26 cellular contexts compared by ENCODE assay signal in genomic region chr6:116388924-116389323, GRCh38. TPM values are rescaled to one million over a fixed set of nuclear protein-coding genes. Genes with fewer than 3 reads are reported as not detected.
DNase-seq lines count a peak whose midpoint lies in the region; ATAC-seq and TF ChIP-seq lines count a peak whose summit lies in the region.
"Had no signal": no experiment of that assay in that cellular context is flagged by ENCODE, and none has a peak within 500 bp of the region (broad histone marks: within the 10 kb centered on the region; RNA-seq: fewer than 3 reads in every experiment).

No MANE protein-coding gene starts in this region.

- peaks cover 73% of the 10 kb centered on the region for H3K4me1 Mint-ChIP-seq in dendritic cell treated with granulocyte-macrophage colony-stimulating factor and Interleukin-4, amounts not matched to agents 40 ng/mL and 50 ng/mL, for 4 days (ENCODE audit: low read depth)

- DNase-seq in GM12865 (ENCODE audit: low read depth) = peak; percentile 35
- no peak for DNase-seq in smooth muscle cell (lab: John Stamatoyannopoulos, UW; ENCODE audit: unreplicated experiment)
- DNase-seq in medulla oblongata (ENCODE audit: extremely low spot score) = no peak
- DNase-seq in NCI-H1092 treated with DMSO at 0.1 percent for 48 hours (lab: John Stamatoyannopoulos, UW) = no peak
- DNase-seq in esophagus muscularis mucosa (ENCODE audit: extremely low spot score) = no peak
- DNase-seq: activated CD4-positive, alpha-beta T cell treated with anti-CD3 and anti-CD28 coated beads, Interleukin-2, amount 50 U/mL, for 4 hours; COR-L47; dorsolateral prefrontal cortex; foreskin fibroblast; hypothalamus; islet precursor cell; KG1; mesendoderm; NCI-H1930; NCI-H226; nephron progenitor cell; posterior cingulate gyrus; stimulated activated CD4-positive, alpha-beta T cell treated with anti-CD3 and anti-CD28 coated beads, Interleukin-2, amount 100 ng/mL, for 24 hours; WERI-Rb-1 had no signal

- H3K36me3 Mint-ChIP-seq in dendritic cell treated with granulocyte-macrophage colony-stimulating factor and Interleukin-4, amounts not matched to agents 40 ng/mL and 50 ng/mL, for 4 days (ENCODE audit: low read depth) = peaks cover 39% of the 10 kb centered on the region

- no peaks in the 10 kb centered on the region for H3K36me3 ChIP-seq in smooth muscle cell (ENCODE audit: low read depth)
- no peaks in the 10 kb centered on the region for H3K36me3 ChIP-seq in esophagus muscularis mucosa
- H3K36me3 ChIP-seq: SJSA1, WERI-Rb-1 had no signal

- H3K4me1 ChIP-seq in smooth muscle cell (ENCODE audit: low read depth) = peaks cover 17% of the 10 kb centered on the region
- H3K4me1 ChIP-seq in esophagus muscularis mucosa = peaks cover 2 to 53% (median 41%) of the 10 kb centered on the region in 4 donors

- peak overlapping the region; percentile 17 for H3K4me3 ChIP-seq in GM12865 (ENCODE audit: low read depth, low read length)
- no peak overlapping the region for H3K4me3 ChIP-seq in smooth muscle cell
- H3K4me3 ChIP-seq in esophagus muscularis mucosa = no peak overlapping the region
- H3K4me3 ChIP-seq: dorsolateral prefrontal cortex, SJSA1 had no signal

- TF ChIP-seq POLR2A in esophagus muscularis mucosa (IDR thresholded peaks at IDR 0.05; ENCODE audit: low read depth) = no peak

- H4K20me1 ChIP-seq in smooth muscle cell (ENCODE audit: low read depth) = peaks cover 44% of the 10 kb centered on the region

- H3K27ac Mint-ChIP-seq in dendritic cell treated with granulocyte-macrophage colony-stimulating factor and Interleukin-4, amounts not matched to agents 40 ng/mL and 50 ng/mL, for 4 days = peak overlapping the region; percentile 86
- H3K27ac Mint-ChIP-seq: nephron progenitor cell; stimulated activated naive CD8-positive, alpha-beta T cell treated with anti-CD3 and anti-CD28 coated beads, Interleukin-15, Interleukin-2, amounts not matched to agents 100 ng/mL and 50 ng/mL, for 24 hours; type B pancreatic cell had no signal

- H2AFZ ChIP-seq in smooth muscle cell (ENCODE audit: low read depth) = no peak overlapping the region

- TF ChIP-seq EP300 in esophagus muscularis mucosa (IDR thresholded peaks at IDR 0.05) = no peak

- no peaks in the 10 kb centered on the region for H3K9me3 Mint-ChIP-seq in dendritic cell treated with granulocyte-macrophage colony-stimulating factor and Interleukin-4, amounts not matched to agents 40 ng/mL and 50 ng/mL, for 4 days
- H3K9me3 Mint-ChIP-seq: nephron progenitor cell; stimulated activated naive CD8-positive, alpha-beta T cell treated with anti-CD3 and anti-CD28 coated beads, Interleukin-15, Interleukin-2, amounts not matched to agents 100 ng/mL and 50 ng/mL, for 24 hours; type B pancreatic cell had no signal

- no peak overlapping the region for H3K4me3 Mint-ChIP-seq in dendritic cell treated with granulocyte-macrophage colony-stimulating factor and Interleukin-4, amounts not matched to agents 40 ng/mL and 50 ng/mL, for 4 days
- H3K4me3 Mint-ChIP-seq: nephron progenitor cell; stimulated activated naive CD8-positive, alpha-beta T cell treated with anti-CD3 and anti-CD28 coated beads, Interleukin-15, Interleukin-2, amounts not matched to agents 100 ng/mL and 50 ng/mL, for 24 hours; type B pancreatic cell had no signal

- H3K27me3 ChIP-seq in smooth muscle cell (ENCODE audit: low read depth) = no peaks in the 10 kb centered on the region
- no peaks in the 10 kb centered on the region for H3K27me3 ChIP-seq in esophagus muscularis mucosa
- H3K27me3 ChIP-seq: dorsolateral prefrontal cortex, SJSA1 had no signal

- H3K27ac ChIP-seq in smooth muscle cell (ENCODE audit: low read depth) (peak overlapping the region; percentile 93), esophagus muscularis mucosa (replicated peaks in 1 of 4) (no peak overlapping the region)
- H3K27ac ChIP-seq: dorsolateral prefrontal cortex, SJSA1, WERI-Rb-1 had no signal

- peaks cover 81% of the 10 kb centered on the region for H3K79me2 ChIP-seq in smooth muscle cell (ENCODE audit: low read depth)

- H3K9ac ChIP-seq in smooth muscle cell (ENCODE audit: low read depth) = no peak overlapping the region

- ATAC-seq in HG03175 (IDR thresholded peaks at IDR 0.05; ENCODE audit: unreplicated experiment) (peak; percentile 27), GM19035 (IDR thresholded peaks at IDR 0.05; ENCODE audit: unreplicated experiment) (no peak)
- ATAC-seq: Panc1 had no signal

- H3K9me3 ChIP-seq in smooth muscle cell (replicated peaks; ENCODE audit: low read depth) (no peaks in the 10 kb centered on the region), esophagus muscularis mucosa (no peaks in the 10 kb centered on the region)
- H3K9me3 ChIP-seq: SJSA1 had no signal

- peak overlapping the region; percentile 53 for H3K4me2 ChIP-seq in smooth muscle cell

- no peaks in the 10 kb centered on the region for H3K27me3 Mint-ChIP-seq in dendritic cell treated with granulocyte-macrophage colony-stimulating factor and Interleukin-4, amounts not matched to agents 40 ng/mL and 50 ng/mL, for 4 days
- H3K27me3 Mint-ChIP-seq: stimulated activated naive CD8-positive, alpha-beta T cell treated with anti-CD3 and anti-CD28 coated beads, Interleukin-15, Interleukin-2, amounts not matched to agents 100 ng/mL and 50 ng/mL, for 24 hours; type B pancreatic cell had no signal

- peaks cover 25% of the 10 kb centered on the region for H3F3A ChIP-seq in smooth muscle cell (ENCODE audit: low read depth)

- 96% methylated on average over 3 of the region's 3 CpGs for WGBS in smooth muscle cell (ENCODE audit: low lambda C conversion rate)
- WGBS in esophagus muscularis mucosa = 66% methylated on average over 3 of the region's 3 CpGs

- intact Hi-C loops in dendritic cell treated with granulocyte-macrophage colony-stimulating factor and Interleukin-4, amounts not matched to agents 40 ng/mL and 50 ng/mL, for 4 days (cut with micrococcal nuclease) = no loop called here
- intact Hi-C loops in esophagus muscularis mucosa (cut with DNase I) = no loop called here

- no peak for TF ChIP-seq CTCF in GM12865 (IDR thresholded peaks at IDR 0.05; ENCODE audit: insufficient read depth, low read depth, low read length, missing control alignments)
- TF ChIP-seq CTCF in smooth muscle cell (IDR thresholded peaks at IDR 0.05; ENCODE audit: borderline replicate concordance, insufficient read depth, poor library complexity, severe bottlenecking) = no peak
- no peak for TF ChIP-seq CTCF in esophagus muscularis mucosa (IDR thresholded peaks at IDR 0.05)

RNA-seq across cellular contexts. Expression of gene DSE, which starts 18.2 kb away (rescaled TPM):
- 76.2 and 93.1 TPM in 2 replicates for total RNA-seq in smooth muscle cell
- polyA plus RNA-seq in smooth muscle cell = 35.0 and 38.6 TPM in 2 replicates
- total RNA-seq in esophagus muscularis mucosa = 10 to 100 TPM; 27.8 to 42.1 (median 31.5) TPM
